ENCODE assay signal across 27 cellular contexts in genomic region chr21:19981938-19982337, GRCh38.
DNase-seq lines count a peak whose midpoint lies in the region; ATAC-seq, FAIRE-seq and TF ChIP-seq lines count a peak whose summit lies in the region.
"Had no signal": no experiment of that assay in that cellular context is flagged by ENCODE, and none has a peak within 500 bp of the region (broad histone marks: within the 10 kb centered on the region; RNA-seq: fewer than 3 reads in every experiment).

No MANE protein-coding gene starts in this region.

- TF ChIP-seq CTCF in D721Med (IDR thresholded peaks at IDR 0.05; ENCODE audit: insufficient read depth, missing control alignments) (peak; percentile 14), OCI-LY3 (IDR thresholded peaks at IDR 0.05; ENCODE audit: low read depth, low read length) (peak; percentile 30; the same call in 1 of the 2 replicates), endodermal cell (conservative IDR thresholded peaks at IDR 0.05) (peak; percentile 52)

- 0 out of 2 replicates have a peak overlapping the region, but pooled peaks have one; percentile 22 for H3K4me2 ChIP-seq in OCI-LY3 (ENCODE audit: low read length)

- H3K27me3 ChIP-seq in OCI-LY3 (ENCODE audit: low read depth, low read length) (no peaks in the 10 kb centered on the region), endodermal cell (ENCODE audit: control insufficient read depth, insufficient read depth, low read length, poor library complexity, severe bottlenecking) (no peaks in the 10 kb centered on the region)
- H3K27me3 ChIP-seq: esophagus squamous epithelium, gastrocnemius medialis, SJSA1, thyroid gland had no signal

- H3K36me3 ChIP-seq in OCI-LY3 (replicated peaks; ENCODE audit: low read depth, low read length): no peaks in the 10 kb centered on the region
- no peaks in the 10 kb centered on the region for H3K36me3 ChIP-seq in endodermal cell (ENCODE audit: control insufficient read depth, insufficient read depth, low read length)
- H3K36me3 ChIP-seq: esophagus squamous epithelium, gastrocnemius medialis, SJSA1, thyroid gland had no signal

- FAIRE-seq in D721Med (lab: Jason Lieb, UNC): no peak
- FAIRE-seq: small intestine had no signal

- DNase-seq in D721Med (ENCODE audit: insufficient read length, low spot score) (no peak), Kasumi-1 (lab: John Stamatoyannopoulos, UW) (peak; percentile 37 to 60), endodermal cell (no peak), left cardiac atrium (no peak)
- no peak for DNase-seq in stimulated activated naive CD4-positive, alpha-beta T cell (lab: John Stamatoyannopoulos, UW)
- DNase-seq: activated CD4-positive, alpha-beta T cell treated with anti-CD3 and anti-CD28 coated beads, Interleukin-2, amount 50 U/mL, for 4 hours; activated CD8-positive, alpha-beta memory T cell treated with anti-CD3 and anti-CD28 coated beads, Interleukin-2, amount 50 U/mL, for 4 hours; CD4-positive, CD25-positive, alpha-beta regulatory T cell; DMS153; esophagus squamous epithelium; gastrocnemius medialis; GF-D8; hypothalamus; Karpas-422; NCI-H2171 treated with DMSO at 0.1 percent for 48 hours; nucleus accumbens; small intestine; stimulated activated naive CD8-positive, alpha-beta T cell treated with anti-CD3 and anti-CD28 coated beads, Interleukin-15, Interleukin-2, amounts not matched to agents 100 U/mL and 50 U/mL, for 24 hours; T-helper 2 cell; thyroid gland had no signal

- H3K27ac Mint-ChIP-seq in endodermal cell: no peak overlapping the region
- H3K27ac Mint-ChIP-seq: activated naive CD8-positive, alpha-beta T cell; activated T-helper 17 cell treated with anti-CD3 and anti-CD28 coated beads, Interleukin-2, amount 50 U/mL, for 72 hours; CD4-positive, CD25-positive, alpha-beta regulatory T cell; memory B cell had no signal

- 77 to 93% methylated on average over 3 to 4 of the region's 4 CpGs for WGBS in endodermal cell (ENCODE audit: insufficient coverage in 1 of 2, insufficient read length in 1 of 2), 2 experiments

- H3K79me2 ChIP-seq in OCI-LY3 (ENCODE audit: low read length): no peaks in the 10 kb centered on the region

- H3K4me1 Mint-ChIP-seq in endodermal cell: peaks cover 1% of the 10 kb centered on the region
- H3K4me1 Mint-ChIP-seq: activated T-helper 17 cell treated with anti-CD3 and anti-CD28 coated beads, Interleukin-2, amount 50 U/mL, for 72 hours; CD4-positive, CD25-positive, alpha-beta regulatory T cell; memory B cell had no signal

- H4K20me1 ChIP-seq in OCI-LY3 (ENCODE audit: insufficient read depth, low read length): no peaks in the 10 kb centered on the region

- H3K4me3 Mint-ChIP-seq in endodermal cell: no peak overlapping the region
- H3K4me3 Mint-ChIP-seq: activated naive CD8-positive, alpha-beta T cell; activated T-helper 17 cell treated with anti-CD3 and anti-CD28 coated beads, Interleukin-2, amount 50 U/mL, for 72 hours; CD4-positive, CD25-positive, alpha-beta regulatory T cell; memory B cell had no signal

- no peak overlapping the region for H3K9ac ChIP-seq in OCI-LY3 (ENCODE audit: low read length)
- no peak overlapping the region for H3K9ac ChIP-seq in endodermal cell (ENCODE audit: extremely low read depth, low read length, poor library complexity, severe bottlenecking)

- H2AFZ ChIP-seq in OCI-LY3 (ENCODE audit: low read depth, low read length): no peak overlapping the region

- H3K27ac ChIP-seq in OCI-LY3 (ENCODE audit: low read length): no peak overlapping the region
- no peak overlapping the region for H3K27ac ChIP-seq in endodermal cell (ENCODE audit: low read depth, low read length)
- H3K27ac ChIP-seq: esophagus squamous epithelium, gastrocnemius medialis, SJSA1, thyroid gland had no signal

- H3K36me3 Mint-ChIP-seq in endodermal cell (ENCODE audit: low read depth): no peaks in the 10 kb centered on the region
- H3K36me3 Mint-ChIP-seq: activated naive CD8-positive, alpha-beta T cell; CD4-positive, CD25-positive, alpha-beta regulatory T cell; memory B cell had no signal

- H3K4me3 ChIP-seq in OCI-LY3 (ENCODE audit: low read length) (no peak overlapping the region), endodermal cell (ENCODE audit: low read length) (no peak overlapping the region)
- H3K4me3 ChIP-seq: esophagus squamous epithelium, gastrocnemius medialis, SJSA1, thyroid gland had no signal

- H3K27me3 Mint-ChIP-seq in endodermal cell (ENCODE audit: insufficient read depth): no peaks in the 10 kb centered on the region
- H3K27me3 Mint-ChIP-seq: activated naive CD8-positive, alpha-beta T cell; activated T-helper 17 cell treated with anti-CD3 and anti-CD28 coated beads, Interleukin-2, amount 50 U/mL, for 72 hours; CD4-positive, CD25-positive, alpha-beta regulatory T cell; memory B cell had no signal

- intact Hi-C loops in left cardiac atrium (cut with DNase I): no loop called here

- no peaks in the 10 kb centered on the region for H3K9me3 ChIP-seq in OCI-LY3 (ENCODE audit: insufficient read depth, low read length)
- H3K9me3 ChIP-seq in endodermal cell (ENCODE audit: control insufficient read depth, low read length): no peaks in the 10 kb centered on the region
- H3K9me3 ChIP-seq: esophagus squamous epithelium, gastrocnemius medialis, thyroid gland had no signal

- no peaks in the 10 kb centered on the region for H3K4me1 ChIP-seq in OCI-LY3 (ENCODE audit: low read length)
- no peaks in the 10 kb centered on the region for H3K4me1 ChIP-seq in endodermal cell (ENCODE audit: control insufficient read depth, insufficient read depth, low read length)
- H3K4me1 ChIP-seq: esophagus squamous epithelium, gastrocnemius medialis, SJSA1, thyroid gland had no signal

- no peaks in the 10 kb centered on the region for H3K9me3 Mint-ChIP-seq in endodermal cell
- H3K9me3 Mint-ChIP-seq: activated T-helper 17 cell treated with anti-CD3 and anti-CD28 coated beads, Interleukin-2, amount 50 U/mL, for 72 hours had no signal

- no peak for ATAC-seq in GM18909 (IDR thresholded peaks at IDR 0.05; ENCODE audit: poor library complexity, unreplicated experiment)
- no peak for ATAC-seq in HG02798 (IDR thresholded peaks at IDR 0.05; ENCODE audit: poor library complexity, unreplicated experiment)
- ATAC-seq in left cardiac atrium: no peak
- ATAC-seq: activated T-helper 17 cell treated with anti-CD3 and anti-CD28 coated beads, Interleukin-2, amount 50 U/mL, for 72 hours; gastrocnemius medialis; stimulated activated naive CD8-positive, alpha-beta T cell treated with anti-CD3 and anti-CD28 coated beads, Interleukin-15, Interleukin-2, amounts not matched to agents 100 U/mL and 50 U/mL, for 24 hours had no signal

Comparison
In these comparisons a context has a peak if more than half of its experiments do, and no peak if none do; other contexts are left out.
1. DNase-seq: peak in Kasumi-1 (2 of 2); none in D721Med (single experiment), endodermal cell (single experiment), stimulated activated naive CD4-positive, alpha-beta T cell (0 of 6) and left cardiac atrium (single experiment).
2. Peak in every context shown above with its lines, with median percentiles within 50 percentile points of each other: CTCF ChIP-seq.